8 cellular contexts compared by ENCODE assay signal in the genomic region with DNA sequence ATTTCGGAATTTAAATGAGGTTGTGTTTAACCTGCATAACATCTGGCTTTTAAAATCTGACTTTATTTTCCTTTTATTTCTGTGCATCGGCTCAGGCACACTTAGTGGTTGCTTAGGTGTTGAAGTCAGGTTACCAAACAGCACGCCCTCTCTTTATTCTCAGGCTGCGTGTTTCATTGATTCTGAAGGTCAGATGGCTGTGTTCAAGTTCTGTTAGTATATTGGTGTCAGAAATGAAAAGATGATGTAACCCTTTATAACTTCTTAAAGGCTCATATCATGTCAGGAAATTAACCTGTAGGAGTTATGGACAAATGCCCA.
DNase-seq lines count a peak whose midpoint lies in the region; ATAC-seq and TF ChIP-seq lines count a peak whose summit lies in the region.

No MANE protein-coding gene starts in this region.

- 50 to 60% (median 56%) methylated on average over 4 of the region's 4 CpGs for WGBS in heart left ventricle, 4 donors
- 69 to 93% methylated on average over 3 to 4 of the region's 4 CpGs for WGBS in transverse colon (ENCODE audit: low coverage in 1 of 2), 2 donors

- H3K27ac ChIP-seq in heart left ventricle (peak overlapping the region in 10 of 12 donors; percentile 21 to 88 (median 48)), transverse colon (peak overlapping the region; percentile 28 to 46 (median 35)), tibial artery (no peak overlapping the region)

- H3K36me3 Mint-ChIP-seq in dendritic cell treated with granulocyte-macrophage colony-stimulating factor and Interleukin-4, amounts not matched to agents 40 ng/mL and 50 ng/mL, for 4 days (ENCODE audit: low read depth), result peaks cover 17% of the 10 kb centered on the region

- in situ Hi-C loops in transverse colon (cut with MboI; ENCODE audit: low pct_ligation_motif_present in 1 of 4, low pct_unique_long_range_greater_than_20kb in 1 of 4, low sequenced_read_pairs in 3 of 4), result no loop called here

- ATAC-seq in heart left ventricle (peak in 1 of 4 donors; percentile 3), Right ventricle myocardium inferior (no peak), HG03135 (IDR thresholded peaks at IDR 0.05; ENCODE audit: unreplicated experiment) (peak; percentile 31)

- intact Hi-C loops in heart left ventricle (cut with DNase I), result no loop called here
- intact Hi-C loops in Right ventricle myocardium inferior (cut with DNase I), result no loop called here
- intact Hi-C loops in dendritic cell treated with granulocyte-macrophage colony-stimulating factor and Interleukin-4, amounts not matched to agents 40 ng/mL and 50 ng/mL, for 4 days (cut with micrococcal nuclease), result loop anchor here (10.0 kb wide), 1 partner anchor 60 kb away; no protein-coding TSS in a partner anchor
- intact Hi-C loops in transverse colon (cut with DNase I; ENCODE audit: low total_unique reads), result no loop called here
- intact Hi-C loops in tibial artery (cut with DNase I; ENCODE audit: low total_unique reads), result no loop called here

- no peak for TF ChIP-seq POLR2A in heart left ventricle (IDR thresholded peaks at IDR 0.05)
- TF ChIP-seq POLR2A in transverse colon (IDR thresholded peaks at IDR 0.05), result no peak

- H3K4me3 ChIP-seq in heart left ventricle (peak overlapping the region in 5 of 12 donors; percentile 11 to 54 (median 15)), transverse colon (peak overlapping the region in 1 of 4 donors; percentile 25), tibial artery (no peak overlapping the region)

- no peaks in the 10 kb centered on the region for H3K27me3 Mint-ChIP-seq in dendritic cell treated with granulocyte-macrophage colony-stimulating factor and Interleukin-4, amounts not matched to agents 40 ng/mL and 50 ng/mL, for 4 days

- H3K9me3 ChIP-seq in heart left ventricle (peaks cover 0 to 5% (median 0%) of the 10 kb centered on the region in 12 donors), transverse colon (no peaks in the 10 kb centered on the region), tibial artery (no peaks in the 10 kb centered on the region)

- peaks cover 57% of the 10 kb centered on the region for H3K4me1 Mint-ChIP-seq in dendritic cell treated with granulocyte-macrophage colony-stimulating factor and Interleukin-4, amounts not matched to agents 40 ng/mL and 50 ng/mL, for 4 days (ENCODE audit: low read depth)

- peaks cover 8% of the 10 kb centered on the region for H3K9me3 Mint-ChIP-seq in dendritic cell treated with granulocyte-macrophage colony-stimulating factor and Interleukin-4, amounts not matched to agents 40 ng/mL and 50 ng/mL, for 4 days

- peaks cover 0 to 54% (median 30%) of the 10 kb centered on the region in 12 donors for H3K4me1 ChIP-seq in heart left ventricle
- H3K4me1 ChIP-seq in transverse colon, result peaks cover 0 to 7% (median 1%) of the 10 kb centered on the region in 4 donors
- H3K4me1 ChIP-seq in tibial artery, result peaks cover 0 to 9% (median 8%) of the 10 kb centered on the region in 4 donors

- peak overlapping the region; percentile 65 for H3K4me3 Mint-ChIP-seq in dendritic cell treated with granulocyte-macrophage colony-stimulating factor and Interleukin-4, amounts not matched to agents 40 ng/mL and 50 ng/mL, for 4 days

- H3K27ac Mint-ChIP-seq in dendritic cell treated with granulocyte-macrophage colony-stimulating factor and Interleukin-4, amounts not matched to agents 40 ng/mL and 50 ng/mL, for 4 days, result peak overlapping the region; percentile 72

- H3K27me3 ChIP-seq in heart left ventricle (no peaks in the 10 kb centered on the region), transverse colon (no peaks in the 10 kb centered on the region), tibial artery (no peaks in the 10 kb centered on the region)

- TF ChIP-seq EP300 in transverse colon (IDR thresholded peaks at IDR 0.05; ENCODE audit: low read depth), result no peak

- no peaks in the 10 kb centered on the region for H3K36me3 ChIP-seq in heart left ventricle
- no peaks in the 10 kb centered on the region for H3K36me3 ChIP-seq in transverse colon
- H3K36me3 ChIP-seq in tibial artery, result no peaks in the 10 kb centered on the region

- TF ChIP-seq CTCF in heart left ventricle (IDR thresholded peaks at IDR 0.05) (no peak), transverse colon (IDR thresholded peaks at IDR 0.05) (no peak), tibial artery (IDR thresholded peaks at IDR 0.05) (no peak)

- DNase-seq in heart left ventricle (no peak), Right ventricle myocardium inferior (ENCODE audit: missing footprints) (no peak), transverse colon (no peak), AG08396 (ENCODE audit: low spot score) (no peak), NCI-H526 (lab: John Stamatoyannopoulos, UW) (no peak), tibial artery (no peak)

Comparison
In these comparisons a context has a peak if more than half of its experiments do, and no peak if none do; other contexts are left out.
1. H3K27ac ChIP-seq: peak in heart left ventricle (10 of 12) and transverse colon (4 of 4); none in tibial artery (0 of 2).